Comparison of ENCODE assay signal across 9 cellular contexts in the genomic region with DNA sequence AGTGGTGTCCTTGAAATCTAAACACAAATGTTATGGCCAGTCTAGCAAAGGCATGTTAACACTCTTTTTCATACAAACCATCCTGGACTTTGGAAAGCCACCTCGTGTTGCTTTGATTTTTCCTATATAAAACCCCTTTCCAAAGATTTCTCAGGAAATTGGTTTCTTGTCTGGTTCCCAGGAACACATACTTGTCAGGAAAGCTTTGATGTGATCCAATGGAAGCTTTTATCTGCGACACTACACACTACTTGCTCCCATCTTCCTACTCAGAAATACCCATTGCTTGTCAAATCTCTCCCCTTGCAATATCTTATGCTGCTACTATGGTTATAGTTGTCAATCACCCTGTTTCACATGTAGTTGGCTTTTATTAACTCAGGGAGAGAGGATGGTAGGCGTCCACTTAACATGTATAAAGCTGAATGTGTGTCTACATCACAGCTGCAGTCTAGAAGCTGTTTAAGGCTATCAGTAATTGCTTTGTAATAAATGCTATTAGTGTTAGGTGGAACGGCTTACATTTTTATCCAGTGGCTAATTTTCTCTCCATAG.
"Had no signal": no experiment of that assay in that cellular context is flagged by ENCODE, and none has a peak within 500 bp of the region (broad histone marks: within the 10 kb centered on the region; RNA-seq: fewer than 3 reads in every experiment).

No MANE protein-coding gene starts in this region.

- DNase-seq: H9, HCEC 1CT, IMR-90, KG1 had no signal

- H3K27ac ChIP-seq: HL-60 had no signal

- H3K4me3 Mint-ChIP-seq: GM23338, H9 had no signal

- H3K4me2 ChIP-seq: GM23338 had no signal

- H3K4me3 ChIP-seq: GM23338, K562 had no signal

- H3K9me3 Mint-ChIP-seq: GM23338, H9 had no signal

- H3K27ac Mint-ChIP-seq: GM23338, H9 had no signal

- FAIRE-seq: H1, H54, K562 had no signal
